In the genomic region with DNA sequence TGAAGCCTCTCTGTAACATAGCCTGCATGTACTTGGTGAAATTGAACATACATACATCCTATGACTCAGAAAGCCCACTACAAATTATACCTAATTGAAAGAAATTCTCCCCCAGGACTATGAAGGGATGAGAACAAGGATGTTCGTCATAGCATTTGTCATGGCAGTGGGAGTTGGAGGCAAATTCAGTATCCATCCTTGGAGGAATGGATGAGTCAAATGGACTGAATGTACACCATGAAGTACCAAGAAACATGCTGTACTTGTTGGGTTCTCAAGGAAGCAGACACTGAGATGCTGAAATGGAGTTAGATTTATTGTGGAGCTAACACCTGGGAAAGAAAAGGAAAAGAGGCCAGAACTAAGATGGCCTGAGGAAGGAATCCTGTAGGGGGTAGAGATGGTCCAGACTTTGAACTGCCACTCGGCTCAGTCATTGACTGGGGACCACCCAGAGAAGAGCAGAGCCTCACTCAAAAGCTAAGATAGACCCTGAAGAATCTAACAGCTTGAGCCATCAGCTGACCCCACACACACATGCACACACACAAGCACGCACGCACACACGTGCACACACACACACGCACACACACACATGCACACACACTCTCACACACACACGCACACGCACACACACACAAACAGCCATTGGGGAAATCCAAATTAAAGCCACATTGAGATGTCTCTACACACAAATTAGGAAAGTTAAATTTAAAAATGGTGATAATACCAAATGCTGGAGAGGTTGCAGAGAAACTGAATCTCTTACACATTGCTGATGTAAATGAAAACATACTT, we compare ENCODE assay signal across 25 cellular contexts.
DNase-seq lines count a peak whose midpoint lies in the region; ATAC-seq and TF ChIP-seq lines count a peak whose summit lies in the region.
"Had no signal": no experiment of that assay in that cellular context is flagged by ENCODE, and none has a peak within 500 bp of the region (broad histone marks: within the 10 kb centered on the region; RNA-seq: fewer than 3 reads in every experiment).

No MANE protein-coding gene starts in this region.

- H3K27ac ChIP-seq in HEK293 (ENCODE audit: extremely low read depth, low read depth, low read length): no peak overlapping the region
- H3K27ac ChIP-seq: BLaER1 treated with 17β-estradiol and CSF1 and Interleukin-3, amounts not matched to agents 10 nM and 100 nM; KMS-11 had no signal

- no peaks in the 10 kb centered on the region for H3K36me3 ChIP-seq in HEK293 (ENCODE audit: control insufficient read depth in 2 of 2, insufficient read depth in 1 of 2, low read length in 2 of 2)
- H3K36me3 ChIP-seq: BLaER1 treated with 17β-estradiol and CSF1 and Interleukin-3, amounts not matched to agents 10 nM and 100 nM had no signal

- H3K9me3 ChIP-seq in HEK293 (ENCODE audit: control insufficient read depth, insufficient read depth, low read depth, low read length): no peaks in the 10 kb centered on the region

- H3K4me3 ChIP-seq in HEK293 (ENCODE audit: low read depth, low read length): no peak overlapping the region
- H3K4me3 ChIP-seq: BLaER1 treated with 17β-estradiol and CSF1 and Interleukin-3, amounts not matched to agents 10 nM and 100 nM; GM23338 had no signal

- CTCF ChIA-PET in HEK293 (lab: Yijun Ruan, JAX): interaction anchor here (0.6 to 3.2 kb wide), 7 partner anchors 9 to 379 kb away, joined by 3 to 28 read pairs (median 4); no protein-coding TSS in a partner anchor

- TF ChIP-seq CTCF in HEK293 (tag by site-specific recombination; IDR thresholded peaks at IDR 0.05): no peak

- no peak for ATAC-seq in HG02759 (IDR thresholded peaks at IDR 0.05; ENCODE audit: unreplicated experiment)
- ATAC-seq: GM23338 had no signal

- DNase-seq in AG20443 (ENCODE audit: low spot score) (peak; percentile 4), amniotic epithelial cell (ENCODE audit: low read depth) (peak; percentile 76), fibroblast of the conjunctiva (ENCODE audit: low read depth) (peak; percentile 28), NCI-H526 treated with DMSO at 0.1 percent for 48 hours (lab: John Stamatoyannopoulos, UW) (no peak), NCI-H69 (lab: John Stamatoyannopoulos, UW) (no peak), kidney tubule cell (ENCODE audit: low spot score) (no peak)
- DNase-seq: AML-193; CD4-positive, alpha-beta memory T cell; COR-L47; H9; HFFc6; NCI-H1092; NCI-H1417 treated with DMSO at 0.1 percent for 48 hours; NCI-H1694 treated with DMSO at 0.1 percent for 48 hours; NCI-H2081; NCI-H226; NCI-H510A; NCI-H774; SK-N-SH; SW 1271 had no signal

- POLR2A ChIA-PET in HEK293 (lab: Yijun Ruan, JAX): no interaction called here

- H3K4me1 ChIP-seq in HEK293 (ENCODE audit: control insufficient read depth, insufficient read depth, low read length): no peaks in the 10 kb centered on the region

TF ChIP-seq in HEK293, 187 proteins besides CTCF, POLR2A, EP300 and RAD21:
- TF ChIP-seq, protein P1, sequence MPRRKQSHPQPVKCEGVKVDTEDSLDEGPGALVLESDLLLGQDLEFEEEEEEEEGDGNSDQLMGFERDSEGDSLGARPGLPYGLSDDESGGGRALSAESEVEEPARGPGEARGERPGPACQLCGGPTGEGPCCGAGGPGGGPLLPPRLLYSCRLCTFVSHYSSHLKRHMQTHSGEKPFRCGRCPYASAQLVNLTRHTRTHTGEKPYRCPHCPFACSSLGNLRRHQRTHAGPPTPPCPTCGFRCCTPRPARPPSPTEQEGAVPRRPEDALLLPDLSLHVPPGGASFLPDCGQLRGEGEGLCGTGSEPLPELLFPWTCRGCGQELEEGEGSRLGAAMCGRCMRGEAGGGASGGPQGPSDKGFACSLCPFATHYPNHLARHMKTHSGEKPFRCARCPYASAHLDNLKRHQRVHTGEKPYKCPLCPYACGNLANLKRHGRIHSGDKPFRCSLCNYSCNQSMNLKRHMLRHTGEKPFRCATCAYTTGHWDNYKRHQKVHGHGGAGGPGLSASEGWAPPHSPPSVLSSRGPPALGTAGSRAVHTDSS (tag by site-specific recombination; IDR thresholded peaks at IDR 0.05): no peak
- TF ChIP-seq, protein P2, sequence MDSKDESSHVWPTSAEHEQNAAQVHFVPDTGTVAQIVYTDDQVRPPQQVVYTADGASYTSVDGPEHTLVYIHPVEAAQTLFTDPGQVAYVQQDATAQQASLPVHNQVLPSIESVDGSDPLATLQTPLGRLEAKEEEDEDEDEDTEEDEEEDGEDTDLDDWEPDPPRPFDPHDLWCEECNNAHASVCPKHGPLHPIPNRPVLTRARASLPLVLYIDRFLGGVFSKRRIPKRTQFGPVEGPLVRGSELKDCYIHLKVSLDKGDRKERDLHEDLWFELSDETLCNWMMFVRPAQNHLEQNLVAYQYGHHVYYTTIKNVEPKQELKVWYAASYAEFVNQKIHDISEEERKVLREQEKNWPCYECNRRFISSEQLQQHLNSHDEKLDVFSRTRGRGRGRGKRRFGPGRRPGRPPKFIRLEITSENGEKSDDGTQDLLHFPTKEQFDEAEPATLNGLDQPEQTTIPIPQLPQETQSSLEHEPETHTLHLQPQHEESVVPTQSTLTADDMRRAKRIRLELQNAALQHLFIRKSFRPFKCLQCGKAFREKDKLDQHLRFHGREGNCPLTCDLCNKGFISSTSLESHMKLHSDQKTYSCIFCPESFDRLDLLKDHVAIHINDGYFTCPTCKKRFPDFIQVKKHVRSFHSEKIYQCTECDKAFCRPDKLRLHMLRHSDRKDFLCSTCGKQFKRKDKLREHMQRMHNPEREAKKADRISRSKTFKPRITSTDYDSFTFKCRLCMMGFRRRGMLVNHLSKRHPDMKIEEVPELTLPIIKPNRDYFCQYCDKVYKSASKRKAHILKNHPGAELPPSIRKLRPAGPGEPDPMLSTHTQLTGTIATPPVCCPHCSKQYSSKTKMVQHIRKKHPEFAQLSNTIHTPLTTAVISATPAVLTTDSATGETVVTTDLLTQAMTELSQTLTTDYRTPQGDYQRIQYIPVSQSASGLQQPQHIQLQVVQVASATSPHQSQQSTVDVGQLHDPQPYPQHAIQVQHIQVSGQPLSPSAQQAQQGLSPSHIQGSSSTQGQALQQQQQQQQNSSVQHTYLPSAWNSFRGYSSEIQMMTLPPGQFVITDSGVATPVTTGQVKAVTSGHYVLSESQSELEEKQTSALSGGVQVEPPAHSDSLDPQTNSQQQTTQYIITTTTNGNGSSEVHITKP (tag by site-specific recombination; IDR thresholded peaks at IDR 0.05): no peak
- TF ChIP-seq, protein P3, sequence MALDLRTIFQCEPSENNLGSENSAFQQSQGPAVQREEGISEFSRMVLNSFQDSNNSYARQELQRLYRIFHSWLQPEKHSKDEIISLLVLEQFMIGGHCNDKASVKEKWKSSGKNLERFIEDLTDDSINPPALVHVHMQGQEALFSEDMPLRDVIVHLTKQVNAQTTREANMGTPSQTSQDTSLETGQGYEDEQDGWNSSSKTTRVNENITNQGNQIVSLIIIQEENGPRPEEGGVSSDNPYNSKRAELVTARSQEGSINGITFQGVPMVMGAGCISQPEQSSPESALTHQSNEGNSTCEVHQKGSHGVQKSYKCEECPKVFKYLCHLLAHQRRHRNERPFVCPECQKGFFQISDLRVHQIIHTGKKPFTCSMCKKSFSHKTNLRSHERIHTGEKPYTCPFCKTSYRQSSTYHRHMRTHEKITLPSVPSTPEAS (tag by site-specific recombination; IDR thresholded peaks at IDR 0.05): peak; percentile 99
TF ChIP-seq in HEK293: peak in this region for 1.

Comparison
In these comparisons a context has a peak if more than half of its experiments do, and no peak if none do; other contexts are left out.
1. DNase-seq: peak in AG20443 (single experiment), amniotic epithelial cell (single experiment) and fibroblast of the conjunctiva (single experiment); none in NCI-H526 treated with DMSO at 0.1 percent for 48 hours (single experiment), NCI-H69 (single experiment) and kidney tubule cell (single experiment).